In the genomic region with DNA sequence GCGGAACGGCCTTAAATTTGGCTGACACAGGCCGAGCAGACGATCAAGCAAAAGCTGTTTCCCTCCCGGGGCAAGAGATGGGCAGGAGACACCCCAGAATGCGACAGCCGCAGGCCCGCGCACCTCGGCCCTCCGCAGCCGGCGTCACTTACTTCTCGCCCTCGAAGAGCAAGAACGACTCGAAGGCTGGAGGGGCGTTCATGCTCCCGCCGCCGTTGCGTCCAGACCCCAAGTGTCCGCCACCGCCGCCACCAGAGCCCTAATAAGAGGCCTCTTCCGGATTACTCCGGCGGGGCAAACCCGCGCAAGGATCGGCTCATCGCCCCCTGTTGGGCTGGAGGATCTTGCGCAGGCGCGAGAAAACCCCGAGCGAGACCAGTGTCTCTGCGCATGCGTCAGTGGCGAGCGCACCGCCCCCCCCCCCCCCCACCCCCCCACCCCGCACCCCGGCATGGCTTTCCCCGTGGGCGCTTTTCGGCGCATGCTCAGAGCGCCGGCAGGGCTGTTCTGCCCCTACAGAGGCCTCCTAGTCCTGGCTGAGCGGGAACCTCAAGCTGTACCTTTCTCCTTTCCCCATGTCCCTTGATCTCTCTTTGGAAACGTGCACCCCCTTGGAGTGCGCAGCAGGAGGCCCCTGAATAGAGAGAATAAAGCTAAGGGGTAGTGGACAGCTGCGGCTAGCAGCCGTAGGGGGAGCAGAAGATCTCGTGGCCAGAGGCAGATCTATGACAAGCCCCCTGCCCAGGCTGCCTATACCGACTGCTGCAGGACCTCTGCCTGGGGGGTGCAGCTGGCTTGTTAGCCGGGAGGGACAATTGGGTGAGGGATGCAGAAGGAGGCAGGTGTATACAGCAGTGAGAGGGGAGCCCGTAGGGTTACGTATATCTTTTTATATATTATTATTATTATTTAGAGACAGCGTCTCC, we compare ENCODE assay signal across 8 cellular contexts. TPM values are rescaled to one million over a fixed set of nuclear protein-coding genes. Genes with fewer than 3 reads are reported as not detected.
DNase-seq lines count a peak whose midpoint lies in the region; ATAC-seq and TF ChIP-seq lines count a peak whose summit lies in the region.
"Not testable (repeated sequence)": the region's sequence is repeated elsewhere in the genome, so short reads cannot be mapped to it uniquely, and the experiment has no call there.

Gene POLR2J3 (minus strand): TSS at position 264 of the 926 bp plus-strand sequence. CDS start 62 bp downstream, at position 202.

- peak; percentile 94 for DNase-seq in ACHN
- peak; percentile 83 to 98 (median 97) for DNase-seq in Peyer's patch
- peak; percentile 99 for DNase-seq in activated T-cell treated with anti-CD3 and anti-CD28 coated beads, Interleukin-2, amount 50 U/mL, for 48 hours
- DNase-seq in epithelial cell of esophagus (ENCODE audit: low read depth): peak; percentile 84
- peak; percentile 92 for DNase-seq in mesendoderm
- peak; percentile 96 to 100 for DNase-seq in stimulated activated CD4-positive, alpha-beta T cell treated with anti-CD3 and anti-CD28 coated beads, Interleukin-1b, Interleukin-23, amount 100 ng/mL, for 4 hours (ENCODE audit: low read depth in 2 of 2)

- H3K79me1 ChIP-seq in mesendoderm (ENCODE audit: low read length): not testable (repeated sequence)

- not testable (repeated sequence) for H3K4me2 ChIP-seq in mesendoderm (ENCODE audit: low read length)

- TF ChIP-seq CTCF in Peyer's patch (IDR thresholded peaks at IDR 0.05): peak in 4 of 6 experiments; percentile 48 to 86 (median 68)
- TF ChIP-seq CTCF in epithelial cell of esophagus (IDR thresholded peaks at IDR 0.05; ENCODE audit: insufficient read depth, low read depth, low read length, missing control alignments): peak; percentile 46

- H3K4me1 ChIP-seq in Peyer's patch; mesendoderm (ENCODE audit: control insufficient read depth, low read depth, low read length): not testable (repeated sequence)

- H3K27me3 ChIP-seq in Peyer's patch; mesendoderm (ENCODE audit: insufficient read depth, low read length, poor library complexity): not testable (repeated sequence)

- not testable (repeated sequence) for H2BK5ac ChIP-seq in mesendoderm (ENCODE audit: low read length)

- WGBS in mesendoderm (ENCODE audit: extremely low coverage, insufficient coverage, low lambda C conversion rate): no CpG with 5 or more reads among the region's 61 CpGs

- peak within 1 kb of the TSS; percentile 67 to 88 (median 78) for H3K4me3 ChIP-seq in Peyer's patch
- peak within 1 kb of the TSS; percentile 50 for H3K4me3 ChIP-seq in epithelial cell of esophagus (ENCODE audit: low read length)
- peak within 1 kb of the TSS; percentile 51 for H3K4me3 ChIP-seq in mesendoderm (ENCODE audit: low read length)

- in situ Hi-C loops in ACHN (cut with HindIII; ENCODE audit: low pct_ligation_motif_present, low pct_unique_long_range_greater_than_20kb, low sequenced_read_pairs): not testable (repeated sequence)

- H3K9me3 ChIP-seq in Peyer's patch: not testable (repeated sequence)

- H2AK5ac ChIP-seq in mesendoderm (ENCODE audit: low read length): not testable (repeated sequence)

- H3K18ac ChIP-seq in mesendoderm (ENCODE audit: low read length): not testable (repeated sequence)

- H4K5ac ChIP-seq in mesendoderm (ENCODE audit: low read length): not testable (repeated sequence)

- H2BK15ac ChIP-seq in mesendoderm (replicated peaks; ENCODE audit: low read depth): not testable (repeated sequence)

- not testable (repeated sequence) for H3K23ac ChIP-seq in mesendoderm (ENCODE audit: low read length)

- H3K27ac ChIP-seq in Peyer's patch: peak within 1 kb of the TSS; percentile 72 to 81 (median 78)
- not testable (repeated sequence) for H3K27ac ChIP-seq in mesendoderm (ENCODE audit: low read depth, low read length)

- peak within 1 kb of the TSS; percentile 88 for H3K56ac ChIP-seq in mesendoderm (ENCODE audit: low read length)

- H3K79me2 ChIP-seq in mesendoderm (ENCODE audit: control insufficient read depth, insufficient read depth, low read length): not testable (repeated sequence)

- not testable (repeated sequence) for H4K8ac ChIP-seq in mesendoderm (ENCODE audit: low read depth, low read length)

- not testable (repeated sequence) for H3K36me3 ChIP-seq in Peyer's patch; mesendoderm (ENCODE audit: control insufficient read depth, insufficient read depth, low read length)

- not testable (repeated sequence) for H3K4ac ChIP-seq in mesendoderm (ENCODE audit: low read depth, low read length)

- peak in 1 of 2 donors; percentile 11 for TF ChIP-seq POLR2A in Peyer's patch (IDR thresholded peaks at IDR 0.05)

- ATAC-seq in GM18909 (IDR thresholded peaks at IDR 0.05; ENCODE audit: poor library complexity, unreplicated experiment) (peak; percentile 88), HG02973 (IDR thresholded peaks at IDR 0.05; ENCODE audit: unreplicated experiment) (peak; percentile 82)

- H3K9ac ChIP-seq in mesendoderm (ENCODE audit: low read length): peak within 1 kb of the TSS; percentile 69

- H2BK120ac ChIP-seq in mesendoderm (ENCODE audit: low read depth, low read length): not testable (repeated sequence)

RNA-seq across cellular contexts. Expression of gene POLR2J3, which starts in this region (rescaled TPM):
- 10 to 100 TPM; 19.8 to 58.9 (median 51.0) TPM for total RNA-seq in Peyer's patch
- polyA plus RNA-seq in mesendoderm (2013, experiment 1 of 2): 70.7 TPM
- 73.6 TPM for polyA plus RNA-seq in mesendoderm (2013, experiment 2 of 2)
